In the genomic region with DNA sequence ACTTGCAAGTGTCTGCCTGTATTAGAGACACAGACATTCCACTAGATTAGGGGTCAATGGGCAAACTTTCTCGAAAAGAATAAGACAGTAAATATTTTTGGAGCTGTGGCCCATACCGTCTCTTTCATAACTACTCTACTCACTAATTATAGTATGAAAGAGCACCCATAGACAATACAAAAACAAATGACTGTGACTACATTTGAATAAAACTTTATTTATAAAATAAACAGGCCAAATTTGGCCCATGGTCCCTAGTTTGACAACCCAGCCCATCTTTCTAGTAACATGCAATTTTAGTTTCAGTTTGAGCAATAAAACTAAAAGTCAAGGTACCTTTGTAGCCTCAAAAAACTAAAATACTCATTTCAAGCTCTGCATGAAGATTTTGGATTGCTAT, we compare ENCODE assay signal across 24 cellular contexts.
"Had no signal": no experiment of that assay in that cellular context is flagged by ENCODE, and none has a peak within 500 bp of the region (broad histone marks: within the 10 kb centered on the region; RNA-seq: fewer than 3 reads in every experiment).

No MANE protein-coding gene starts in this region.

- H3K4me1 Mint-ChIP-seq: activated B cell treated with CpG ODN at 0.5 μM for 24 hours; stimulated activated memory B cell treated with anti-CD40 and anti-IgM and Interleukin-4, amounts not matched to agents 10 μg/mL and 1 μg/mL and 100 μg/mL, for 72 hours had no signal

- DNase-seq: activated B cell treated with CpG ODN at 0.5 μM for 24 hours; activated CD4-positive, alpha-beta T cell treated with anti-CD3 and anti-CD28 coated beads for 4 hours; activated CD4-positive, alpha-beta T cell treated with anti-CD3 and anti-CD28 coated beads, Interleukin-2, amount 50 U/mL, for 48 hours; activated CD8-positive, alpha-beta memory T cell treated with anti-CD3 and anti-CD28 coated beads, Interleukin-2, amount 50 U/mL, for 48 hours; activated effector memory CD4-positive, alpha-beta T cell treated with Interleukin-2 at 50 U/mL for 16 hours; activated naive CD4-positive, alpha-beta T cell treated with anti-CD3 and anti-CD28 coated beads, Interleukin-2, amount 10 ng/mL, durations not matched to agents 7 days and 5 days; activated T-cell treated with anti-CD3 and anti-CD28 coated beads, Interleukin-2, amount 50 U/mL, for 72 hours; amygdala; cerebellar nuclear complex; cortex of kidney; erythroblast; glutamatergic neuron; left ventricle myocardium inferior; nephron progenitor cell; right lobe of liver; stimulated activated CD4-positive, alpha-beta T cell treated with anti-CD3 and anti-CD28 coated beads, Interleukin-2, amount 100 ng/mL, for 24 hours; stomach; T1000 had no signal

- H3K4me2 ChIP-seq: hepatocyte had no signal

- H3K36me3 ChIP-seq: left ventricle myocardium inferior, right lobe of liver had no signal

- H3K9me3 ChIP-seq: left ventricle myocardium inferior, right lobe of liver, stomach, vagina had no signal

- H3K36me3 Mint-ChIP-seq: activated naive CD4-positive, alpha-beta T cell treated with anti-CD3 and anti-CD28 coated beads, Interleukin-2, amount 10 ng/mL, durations not matched to agents 7 days and 5 days; stimulated activated memory B cell treated with anti-CD40 and anti-IgM and Interleukin-4, amounts not matched to agents 10 μg/mL and 1 μg/mL and 100 μg/mL, for 72 hours had no signal

- H2AFZ ChIP-seq: hepatocyte, parathyroid adenoma had no signal

- H3K27ac ChIP-seq: left ventricle myocardium inferior, parathyroid adenoma, right lobe of liver, stomach, vagina had no signal

- H3K9me3 Mint-ChIP-seq: activated B cell treated with CpG ODN at 0.5 μM for 24 hours; activated naive CD4-positive, alpha-beta T cell treated with anti-CD3 and anti-CD28 coated beads, Interleukin-2, amount 10 ng/mL, durations not matched to agents 7 days and 5 days; activated T-cell treated with anti-CD3 and anti-CD28 coated beads, Interleukin-2, amount 50 U/mL, for 72 hours; nephron progenitor cell; T-helper 1 cell treated with Interleukin-12 subunit alpha and Interleukin-12 subunit beta and Interleukin-4 antibody, amounts not matched to agents 30 μg/mL and 1 μg/mL, for 36 hours had no signal

- H3K27me3 ChIP-seq: hepatocyte, right lobe of liver, stomach, vagina had no signal

- ATAC-seq: activated T-cell treated with anti-CD3 and anti-CD28 coated beads, Interleukin-2, amount 50 U/mL, for 72 hours; right lobe of liver; stimulated activated memory B cell treated with anti-CD40 and anti-IgM and Interleukin-4, amounts not matched to agents 10 μg/mL and 1 μg/mL and 100 μg/mL, for 72 hours had no signal

- H3K4me3 Mint-ChIP-seq: activated B cell treated with CpG ODN at 0.5 μM for 24 hours; activated naive CD4-positive, alpha-beta T cell treated with anti-CD3 and anti-CD28 coated beads, Interleukin-2, amount 10 ng/mL, durations not matched to agents 7 days and 5 days; activated T-cell treated with anti-CD3 and anti-CD28 coated beads, Interleukin-2, amount 50 U/mL, for 72 hours; nephron progenitor cell; stimulated activated memory B cell treated with anti-CD40 and anti-IgM and Interleukin-4, amounts not matched to agents 10 μg/mL and 1 μg/mL and 100 μg/mL, for 72 hours; T-helper 1 cell treated with Interleukin-12 subunit alpha and Interleukin-12 subunit beta and Interleukin-4 antibody, amounts not matched to agents 30 μg/mL and 1 μg/mL, for 36 hours had no signal

- H3K9ac ChIP-seq: parathyroid adenoma had no signal

- H3K27me3 Mint-ChIP-seq: activated B cell treated with CpG ODN at 0.5 μM for 24 hours; activated naive CD4-positive, alpha-beta T cell treated with anti-CD3 and anti-CD28 coated beads, Interleukin-2, amount 10 ng/mL, durations not matched to agents 7 days and 5 days; stimulated activated memory B cell treated with anti-CD40 and anti-IgM and Interleukin-4, amounts not matched to agents 10 μg/mL and 1 μg/mL and 100 μg/mL, for 72 hours had no signal

- H3K4me1 ChIP-seq: parathyroid adenoma, right lobe of liver, vagina had no signal

- H3K4me3 ChIP-seq: hepatocyte, left ventricle myocardium inferior, right lobe of liver, skin epidermis, stomach, vagina had no signal
